Comparison of ENCODE assay signal across 10 cellular contexts in the genomic region with DNA sequence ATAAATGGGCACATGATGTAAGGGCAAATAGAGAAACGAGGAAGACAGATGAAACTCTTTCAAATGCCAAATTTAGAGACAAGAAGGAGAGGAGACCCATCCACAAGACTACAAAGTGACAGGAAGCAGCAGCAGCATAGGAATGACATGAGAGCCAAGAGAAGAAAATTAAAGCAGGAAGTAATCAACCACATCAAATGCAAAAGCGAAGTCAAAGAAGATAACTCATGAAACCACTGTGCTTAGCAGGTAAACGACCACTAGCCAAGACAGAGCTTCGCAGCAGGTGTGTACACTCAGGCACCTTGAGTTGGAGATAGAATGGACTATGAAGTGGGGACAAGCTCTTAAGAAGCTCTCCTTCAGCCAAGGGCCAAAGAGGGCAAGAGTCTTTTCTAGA.
DNase-seq lines count a peak whose midpoint lies in the region; ATAC-seq and TF ChIP-seq lines count a peak whose summit lies in the region.
"Had no signal": no experiment of that assay in that cellular context is flagged by ENCODE, and none has a peak within 500 bp of the region (broad histone marks: within the 10 kb centered on the region; RNA-seq: fewer than 3 reads in every experiment).

No MANE protein-coding gene starts in this region.

- ATAC-seq in GM18907 (IDR thresholded peaks at IDR 0.05; ENCODE audit: unreplicated experiment) = peak; percentile 70
- ATAC-seq in HG03520 (IDR thresholded peaks at IDR 0.05; ENCODE audit: unreplicated experiment) = peak; percentile 79
- no peak for ATAC-seq in PC-3

- H3K9me2 ChIP-seq in PC-3 (replicated peaks; ENCODE audit: low read length) = no peaks in the 10 kb centered on the region

- H3K27me3 ChIP-seq in BLaER1 = no peaks in the 10 kb centered on the region
- H3K27me3 ChIP-seq in PC-3 (ENCODE audit: low read length) = no peaks in the 10 kb centered on the region

- H3K4me1 ChIP-seq in BLaER1 (peaks cover 70% of the 10 kb centered on the region), PC-3 (ENCODE audit: insufficient read depth, low read length) (peaks cover 6% of the 10 kb centered on the region; the same call in 1 of the 2 replicates)
- H3K4me1 ChIP-seq: prostate gland had no signal

- H3K27ac ChIP-seq in BLaER1 (peak overlapping the region; percentile 72), PC-3 (ENCODE audit: low read length) (no peak overlapping the region)
- H3K27ac ChIP-seq: prostate gland had no signal

- intact Hi-C loops in PC-3 (cut with micrococcal nuclease) = no loop called here

- H3K4me2 ChIP-seq in BLaER1 (peak overlapping the region; percentile 68), PC-3 (ENCODE audit: low read length) (no peak overlapping the region)

- H3K4me3 ChIP-seq in BLaER1 (peak overlapping the region; percentile 8; the same call in 1 of the 2 replicates), PC-3 (ENCODE audit: low read length) (no peak overlapping the region)
- H3K4me3 ChIP-seq: prostate gland had no signal

- H3F3A ChIP-seq in PC-3 (ENCODE audit: low read length, unreplicated experiment) = no peaks in the 10 kb centered on the region

- peak; percentile 71 for DNase-seq in activated effector memory CD4-positive, alpha-beta T cell treated with anti-CD3 and anti-CD28 coated beads, Interleukin-2, amount 50 U/mL, for 16 hours
- DNase-seq in HuH-7.5 (ENCODE audit: low spot score) = no peak
- no peak for DNase-seq in OCI-M1 (lab: John Stamatoyannopoulos, UW)
- DNase-seq in PC-3 = no peak
- DNase-seq in NCI-H446 (lab: John Stamatoyannopoulos, UW) = no peak
- DNase-seq: NCI-H69 had no signal

- H4K20me1 ChIP-seq in BLaER1 (no peaks in the 10 kb centered on the region), PC-3 (ENCODE audit: low read length) (no peaks in the 10 kb centered on the region)

- no peak for TF ChIP-seq CTCF in PC-3 (conservative IDR thresholded peaks at IDR 0.05; ENCODE audit: low read depth, low read length)

- no peak overlapping the region for H2AFZ ChIP-seq in PC-3 (ENCODE audit: low read length)

- H3K9ac ChIP-seq in BLaER1 (0 out of 2 replicates have a peak overlapping the region, but pooled peaks have one; percentile 13), PC-3 (ENCODE audit: low read length) (no peak overlapping the region)

- peaks cover 17% of the 10 kb centered on the region; the same call in 1 of the 2 replicates for H3K9me3 ChIP-seq in BLaER1
- no peaks in the 10 kb centered on the region for H3K9me3 ChIP-seq in PC-3 (ENCODE audit: low read length)
- H3K9me3 ChIP-seq: prostate gland had no signal

- POLR2A ChIA-PET in PC-3 (lab: Charles Lee; ENCODE audit: unreplicated experiment) = no interaction called here

- 0 out of 2 replicates have a peak, but pooled peaks cover 4% of the 10 kb centered on the region for H3K79me2 ChIP-seq in PC-3 (ENCODE audit: low read length)

- BruUV-seq in PC-3 (replicated peaks; lab: Mats Ljungman, UMichigan) = no TSS peak

- H3K36me3 ChIP-seq in BLaER1 = peaks cover 11% of the 10 kb centered on the region; the same call in 1 of the 2 replicates
- no peaks in the 10 kb centered on the region for H3K36me3 ChIP-seq in PC-3 (ENCODE audit: low read depth, low read length)
- H3K36me3 ChIP-seq: prostate gland had no signal

- CTCF ChIA-PET in PC-3 (lab: Charles Lee) = no interaction called here
